Comparison of ENCODE assay signal across 13 cellular contexts in genomic region chr2:226040344-226040743, GRCh38.
A peak's percentile ranks its signal among the peaks of the same experiment; 100 is the strongest.
DNase-seq lines count a peak whose midpoint lies in the region; FAIRE-seq and TF ChIP-seq lines count a peak whose summit lies in the region.
"Had no signal": no experiment of that assay in that cellular context is flagged by ENCODE, and none has a peak within 500 bp of the region (broad histone marks: within the 10 kb centered on the region; RNA-seq: fewer than 3 reads in every experiment).

No MANE protein-coding gene starts in this region.

- BruUV-seq in mammary epithelial cell (replicated peaks; lab: Mats Ljungman, UMichigan) = no TSS peak

- H3K79me2 ChIP-seq in mammary epithelial cell (ENCODE audit: insufficient read depth, low read length) = no peaks in the 10 kb centered on the region
- H3K79me2 ChIP-seq in H1 (ENCODE audit: control insufficient read depth in 1 of 2, insufficient read depth in 2 of 2, low read length in 2 of 2) = no peaks in the 10 kb centered on the region

- no peaks in the 10 kb centered on the region for H3K27me3 ChIP-seq in mammary epithelial cell (ENCODE audit: insufficient read depth, low read length)
- H3K27me3 ChIP-seq in breast epithelium = no peaks in the 10 kb centered on the region
- no peaks in the 10 kb centered on the region for H3K27me3 ChIP-seq in H1 (replicated peaks in 1 of 4; ENCODE audit: control insufficient read depth in 3 of 4, extremely low read depth in 1 of 4, insufficient read depth in 3 of 4, low read length in 3 of 4)
- H3K27me3 ChIP-seq in neuronal stem cell (ENCODE audit: control insufficient read depth in 3 of 3, insufficient read depth in 3 of 3, low read depth in 1 of 3, low read length in 3 of 3) = no peaks in the 10 kb centered on the region
- H3K27me3 ChIP-seq: BLaER1 treated with 17β-estradiol and CSF1 and Interleukin-3, amounts not matched to agents 10 nM and 100 nM had no signal

- dilution Hi-C loops in mammary epithelial cell (cut with HindIII; ENCODE audit: low sequenced_read_pairs) = no loop called here

- H3K79me1 ChIP-seq in H1 (ENCODE audit: low read depth, low read length) = no peaks in the 10 kb centered on the region
- H3K79me1 ChIP-seq in neuronal stem cell (ENCODE audit: low read depth, low read length) = no peaks in the 10 kb centered on the region

- H3K4me3 ChIP-seq in mammary epithelial cell (replicated peaks in 1 of 3; ENCODE audit: insufficient read depth in 1 of 3, low read depth in 2 of 3, low read length in 3 of 3) = no peak overlapping the region
- H3K4me3 ChIP-seq in breast epithelium = no peak overlapping the region
- H3K4me3 ChIP-seq in H1 (ENCODE audit: extremely low read depth in 1 of 4, insufficient read depth in 2 of 4, low read depth in 3 of 4, low read length in 4 of 4) = no peak overlapping the region
- no peak overlapping the region for H3K4me3 ChIP-seq in neuronal stem cell (ENCODE audit: low read length in 2 of 2)
- H3K4me3 ChIP-seq: BLaER1 treated with 17β-estradiol and CSF1 and Interleukin-3, amounts not matched to agents 10 nM and 100 nM had no signal

- CTCF ChIA-PET in mammary epithelial cell (lab: Charles Lee; ENCODE audit: low non-redundant PET) (no interaction called here), H1 (lab: Charles Lee; ENCODE audit: partially characterized antibody) (interaction anchor here (0.6 to 1.2 kb wide), 4 partner anchors 17 to 641 kb away, joined by 3 to 6 read pairs (median 3); no protein-coding TSS in a partner anchor)

- TF ChIP-seq CTCF in mammary epithelial cell (conservative IDR thresholded peaks at IDR 0.05 in 1 of 2, IDR thresholded peaks at IDR 0.05 in 1 of 2; ENCODE audit: extremely low read depth in 1 of 2, insufficient read depth in 1 of 2, low read depth in 1 of 2, low read length in 2 of 2) (no peak), breast epithelium (IDR thresholded peaks at IDR 0.05) (no peak), H1 (IDR thresholded peaks at IDR 0.05; ENCODE audit: control extremely low read depth in 1 of 3, insufficient read depth in 1 of 3, low read depth in 1 of 3, low read length in 3 of 3) (no peak)

- H3K4me2 ChIP-seq in mammary epithelial cell (ENCODE audit: insufficient read depth, low read depth, low read length) (no peak overlapping the region), H1 (ENCODE audit: insufficient read depth in 1 of 2, low read depth in 2 of 2, low read length in 2 of 2) (no peak overlapping the region), neuronal stem cell (ENCODE audit: insufficient read depth, low read length, poor library complexity, severe bottlenecking) (no peak overlapping the region)
- H3K4me2 ChIP-seq: BLaER1 treated with 17β-estradiol and CSF1 and Interleukin-3, amounts not matched to agents 10 nM and 100 nM had no signal

- intact Hi-C loops in mammary epithelial cell (cut with micrococcal nuclease) = loop anchor here (1.0 kb wide), 1 partner anchor 145 kb away; no protein-coding TSS in a partner anchor
- intact Hi-C loops in breast epithelium (cut with DNase I; ENCODE audit: low total_unique reads) = no loop called here

- H3K9ac ChIP-seq in mammary epithelial cell (ENCODE audit: insufficient read depth, low read length) (no peak overlapping the region), H1 (replicated peaks in 1 of 4; ENCODE audit: extremely low read depth in 1 of 4, low read depth in 3 of 4, low read length in 3 of 4) (no peak overlapping the region), neuronal stem cell (ENCODE audit: low read depth, low read length, poor library complexity) (no peak overlapping the region)
- H3K9ac ChIP-seq: BLaER1 treated with 17β-estradiol and CSF1 and Interleukin-3, amounts not matched to agents 10 nM and 100 nM had no signal

- H3K23me2 ChIP-seq in H1 (ENCODE audit: low read depth, low read length) = no peaks in the 10 kb centered on the region

- POLR2A ChIA-PET in H1 (lab: Charles Lee; ENCODE audit: partially characterized antibody) = no interaction called here

- FAIRE-seq in H1 (lab: Jason Lieb, UNC) = no peak
- FAIRE-seq: H54 had no signal

- DNase-seq in mammary epithelial cell (no peak), breast epithelium (ENCODE audit: low spot score in 2 of 2) (no peak), H1 (ENCODE audit: low read depth in 1 of 2, low spot score in 2 of 2) (no peak), neuronal stem cell (ENCODE audit: low spot score) (no peak), NCI-H345 treated with DMSO at 0.1 percent for 48 hours (lab: John Stamatoyannopoulos, UW; ENCODE audit: unreplicated experiment) (no peak), globus pallidus (ENCODE audit: low spot score) (no peak), NCI-H446 treated with DMSO at 0.1 percent for 48 hours (lab: John Stamatoyannopoulos, UW) (no peak)
- DNase-seq: ACHN; CD4-positive, CD25-positive, alpha-beta regulatory T cell; DMS53; GF-D8 had no signal

- no peak overlapping the region for H3K4ac ChIP-seq in H1 (replicated peaks; ENCODE audit: insufficient read length, low read depth, low read length)
- no peak overlapping the region for H3K4ac ChIP-seq in neuronal stem cell (ENCODE audit: low read length)

- H4K5ac ChIP-seq in H1 (ENCODE audit: insufficient read length, low read depth, low read length) = no peak overlapping the region

- H3K27ac ChIP-seq in mammary epithelial cell (ENCODE audit: insufficient read depth, low read depth, low read length) (no peak overlapping the region), breast epithelium (peak overlapping the region in 1 of 2 donors; percentile 9), H1 (ENCODE audit: low read depth, low read length) (no peak overlapping the region), neuronal stem cell (replicated peaks; ENCODE audit: low read length) (no peak overlapping the region)
- H3K27ac ChIP-seq: BLaER1 treated with 17β-estradiol and CSF1 and Interleukin-3, amounts not matched to agents 10 nM and 100 nM had no signal

- H2BK5ac ChIP-seq in H1 (ENCODE audit: low read depth, low read length) = no peak overlapping the region
- no peak overlapping the region for H2BK5ac ChIP-seq in neuronal stem cell (ENCODE audit: low read length)

- H3K56ac ChIP-seq in H1 (replicated peaks; ENCODE audit: insufficient read length, low read depth, low read length) = no peak overlapping the region

- no peak overlapping the region for H2BK15ac ChIP-seq in H1 (ENCODE audit: low read length)
- H2BK15ac ChIP-seq in neuronal stem cell (ENCODE audit: low read length) = no peak overlapping the region

- H2AK5ac ChIP-seq in H1 (ENCODE audit: low read depth, low read length) = no peak overlapping the region
- H2AK5ac ChIP-seq in neuronal stem cell (ENCODE audit: low read depth, low read length) = no peak overlapping the region

- 92% methylated on average over 1 of the region's 1 CpG for WGBS in mammary epithelial cell (ENCODE audit: low coverage, missing lambda C conversion rate)
- WGBS in H1 (ENCODE audit: extremely low coverage in 1 of 2, insufficient coverage in 1 of 2, insufficient read length in 1 of 2, insufficient replicate concordance in 2 of 2, low coverage in 1 of 2, low lambda C conversion rate in 2 of 2, missing lambda C conversion rate in 1 of 2), 2 experiments = 71% methylated on average over 1 of the region's 1 CpG; no CpG with 5 or more reads in 1 of the 2 experiments
- WGBS in neuronal stem cell (ENCODE audit: extremely low coverage in 2 of 2, insufficient read length in 2 of 2, insufficient replicate concordance in 1 of 2), 2 donors = no CpG with 5 or more reads among the region's 1 CpG

- H4K91ac ChIP-seq in H1 (replicated peaks; ENCODE audit: insufficient read length, low read length) = no peak overlapping the region
- H4K91ac ChIP-seq in neuronal stem cell (ENCODE audit: low read depth, low read length, poor library complexity) = no peak overlapping the region

- no peak overlapping the region for H2BK12ac ChIP-seq in H1 (ENCODE audit: low read depth, low read length)
- H2BK12ac ChIP-seq in neuronal stem cell (ENCODE audit: low read length) = no peak overlapping the region

- H3K23ac ChIP-seq in H1 (ENCODE audit: insufficient read length) (no peak overlapping the region), neuronal stem cell (ENCODE audit: low read depth, low read length, poor library complexity) (no peak overlapping the region)

- TF ChIP-seq POLR2A in breast epithelium (IDR thresholded peaks at IDR 0.05) (no peak), H1 (IDR thresholded peaks at IDR 0.05; ENCODE audit: control extremely low read depth in 1 of 2, low read depth in 2 of 2, low read length in 2 of 2) (no peak)

- H3K36me3 ChIP-seq in mammary epithelial cell (ENCODE audit: insufficient read depth, low read length) (no peaks in the 10 kb centered on the region), breast epithelium (no peaks in the 10 kb centered on the region), H1 (ENCODE audit: control insufficient read depth in 2 of 4, insufficient read depth in 4 of 4, low read length in 3 of 4) (no peaks in the 10 kb centered on the region), neuronal stem cell (replicated peaks in 1 of 2; ENCODE audit: control insufficient read depth in 2 of 2, insufficient read depth in 2 of 2, low read length in 2 of 2) (no peaks in the 10 kb centered on the region)
- H3K36me3 ChIP-seq: BLaER1 treated with 17β-estradiol and CSF1 and Interleukin-3, amounts not matched to agents 10 nM and 100 nM had no signal

- H3K4me1 ChIP-seq in mammary epithelial cell (ENCODE audit: insufficient read depth, low read length) = no peaks in the 10 kb centered on the region
- no peaks in the 10 kb centered on the region for H3K4me1 ChIP-seq in breast epithelium
- no peaks in the 10 kb centered on the region for H3K4me1 ChIP-seq in H1 (replicated peaks in 1 of 4; ENCODE audit: control insufficient read depth in 3 of 4, insufficient read depth in 4 of 4, low read length in 3 of 4)
- no peaks in the 10 kb centered on the region for H3K4me1 ChIP-seq in neuronal stem cell (ENCODE audit: control insufficient read depth in 2 of 2, insufficient read depth in 1 of 2, low read depth in 1 of 2, low read length in 2 of 2)
- H3K4me1 ChIP-seq: BLaER1 treated with 17β-estradiol and CSF1 and Interleukin-3, amounts not matched to agents 10 nM and 100 nM had no signal

- no peak overlapping the region for H2BK120ac ChIP-seq in H1 (replicated peaks; ENCODE audit: low read depth, low read length)
- no peak overlapping the region for H2BK120ac ChIP-seq in neuronal stem cell (ENCODE audit: low read depth, low read length)

- H2BK20ac ChIP-seq in H1 (ENCODE audit: low read length) = no peak overlapping the region; the same call in 1 of the 2 replicates

- H2AFZ ChIP-seq in mammary epithelial cell (ENCODE audit: low read depth, low read length) (peak overlapping the region; percentile 11), H1 (ENCODE audit: low read length) (0 out of 2 replicates have a peak overlapping the region, but pooled peaks have one; percentile 50), neuronal stem cell (ENCODE audit: low read length) (peak overlapping the region; percentile 36)

- no peak for TF ChIP-seq RAD21 in H1 (IDR thresholded peaks at IDR 0.05 in 1 of 2, conservative IDR thresholded peaks at IDR 0.05 in 1 of 2; ENCODE audit: low read depth in 2 of 2, low read length in 2 of 2)

- H3K18ac ChIP-seq in H1 (ENCODE audit: extremely low read depth, low read length) (no peak overlapping the region), neuronal stem cell (ENCODE audit: low read length) (no peak overlapping the region)

- H3K14ac ChIP-seq in H1 (ENCODE audit: insufficient read length) (no peak overlapping the region), neuronal stem cell (ENCODE audit: low read length) (no peak overlapping the region)

- TF ChIP-seq EP300 in H1 (IDR thresholded peaks at IDR 0.05; ENCODE audit: borderline replicate concordance in 1 of 2, low read depth in 2 of 2, low read length in 2 of 2) = no peak

- in situ Hi-C loops in mammary epithelial cell (cut with MboI; ENCODE audit: low sequenced_read_pairs in 2 of 2) = no loop called here

- no peaks in the 10 kb centered on the region for H3K9me3 ChIP-seq in mammary epithelial cell (replicated peaks; ENCODE audit: insufficient read depth, low read length)
- no peaks in the 10 kb centered on the region for H3K9me3 ChIP-seq in breast epithelium
- no peaks in the 10 kb centered on the region for H3K9me3 ChIP-seq in H1 (ENCODE audit: insufficient read depth in 2 of 2, low read depth in 1 of 2, low read length in 1 of 2)
- H3K9me3 ChIP-seq in neuronal stem cell (replicated peaks in 1 of 2; ENCODE audit: control insufficient read depth in 2 of 2, insufficient read depth in 1 of 2, low read depth in 1 of 2, low read length in 2 of 2) = peaks cover 0 to 34% of the 10 kb centered on the region in 2 donors

- H4K20me1 ChIP-seq in mammary epithelial cell (ENCODE audit: insufficient read depth, low read length) = no peaks in the 10 kb centered on the region
- no peaks in the 10 kb centered on the region for H4K20me1 ChIP-seq in H1 (replicated peaks in 1 of 2; ENCODE audit: control insufficient read depth in 1 of 2, insufficient read depth in 2 of 2, low read length in 2 of 2)
- H4K20me1 ChIP-seq: BLaER1 treated with 17β-estradiol and CSF1 and Interleukin-3, amounts not matched to agents 10 nM and 100 nM had no signal

- H4K8ac ChIP-seq in H1 (ENCODE audit: extremely low read depth, insufficient read depth, low read length) (no peak overlapping the region), neuronal stem cell (ENCODE audit: low read depth, low read length) (no peak overlapping the region)
